Comparison of ENCODE assay signal across 9 cellular contexts in the genomic region with DNA sequence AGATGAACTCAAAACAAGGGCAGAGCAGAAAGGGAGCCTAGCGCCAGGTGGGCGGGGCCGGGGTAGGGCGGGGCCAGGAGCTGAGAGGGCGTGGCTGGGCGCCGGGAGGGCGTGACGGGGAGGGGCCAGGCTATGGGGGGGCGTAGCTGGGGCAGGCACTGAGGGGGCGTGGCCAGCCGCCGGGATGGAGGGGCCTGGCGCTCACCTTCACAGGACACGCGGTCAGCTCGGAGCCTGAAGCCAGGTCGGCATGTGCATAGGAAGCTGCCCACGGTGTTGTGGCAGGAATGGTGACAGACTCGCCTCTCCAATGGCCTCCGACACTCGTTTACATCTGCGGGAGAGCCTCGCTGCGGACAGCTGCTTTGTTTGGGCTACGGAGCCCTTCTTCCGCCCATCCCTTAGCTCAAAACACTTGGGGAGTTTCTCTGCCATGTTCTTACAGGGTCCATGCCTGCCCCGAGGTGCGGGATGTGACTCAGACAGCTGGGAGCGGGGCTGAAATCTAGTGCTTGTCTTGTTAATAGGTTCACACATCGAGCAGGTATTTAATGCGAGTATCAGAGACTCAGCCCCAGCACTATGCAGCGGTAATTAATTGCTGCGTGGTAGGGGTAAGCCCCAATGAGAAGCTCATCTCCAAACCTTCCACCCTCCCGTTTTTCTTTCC. TPM values are rescaled to one million over a fixed set of nuclear protein-coding genes. Genes with fewer than 3 reads are reported as not detected.
DNase-seq lines count a peak whose midpoint lies in the region; ATAC-seq and TF ChIP-seq lines count a peak whose summit lies in the region.
"Had no signal": no experiment of that assay in that cellular context is flagged by ENCODE, and none has a peak within 500 bp of the region (broad histone marks: within the 10 kb centered on the region; RNA-seq: fewer than 3 reads in every experiment).

No MANE protein-coding gene starts in this region.

- TF ChIP-seq CTCF in WTC11 (IDR thresholded peaks at IDR 0.05): no peak
- no peak for TF ChIP-seq CTCF in cardiac muscle cell (IDR thresholded peaks at IDR 0.05; ENCODE audit: low read depth, low read length)
- TF ChIP-seq CTCF in vagina (IDR thresholded peaks at IDR 0.05): no peak

- H3K4me3 ChIP-seq in cardiac muscle cell: no peak overlapping the region
- H3K4me3 ChIP-seq in vagina: peak overlapping the region in 1 of 2 donors; percentile 17

- H3K4me3 Mint-ChIP-seq in WTC11: peak overlapping the region; percentile 33; the same call in 1 of the 2 replicates

- CTCF ChIA-PET in HEK293T (lab: Yijun Ruan, JAX) (interaction anchor here (0.6 to 1.7 kb wide), 3 partner anchors 54 to 151 kb away, joined by 3 read pairs; no protein-coding TSS in a partner anchor), WTC11 (lab: Charles Lee) (interaction anchor here (0.6 to 1.6 kb wide), 13 partner anchors 9 to 382 kb away, joined by 3 to 20 read pairs (median 4); a partner anchor contains a TSS)

- no peak for TF ChIP-seq POLR2A in vagina (IDR thresholded peaks at IDR 0.05)

- peaks cover 31% of the 10 kb centered on the region for H3K4me1 Mint-ChIP-seq in WTC11

- H3K27ac Mint-ChIP-seq in WTC11: no peak overlapping the region

- DNase-seq in HEK293T (ENCODE audit: extremely low spot score): peak; percentile 97
- DNase-seq in WTC11 (ENCODE audit: low spot score): peak; percentile 91
- DNase-seq in cardiac muscle cell (ENCODE audit: low read depth in 1 of 2, low spot score in 1 of 2): peak; percentile 58 to 79
- DNase-seq in stimulated activated CD4-positive, alpha-beta T cell treated with anti-CD3 and anti-CD28 coated beads, Interleukin-2, amount 100 ng/mL, for 24 hours: peak; percentile 29 to 59
- DNase-seq in NCI-H2081 treated with DMSO at 0.1 percent for 48 hours (lab: John Stamatoyannopoulos, UW): no peak
- DNase-seq in vagina (ENCODE audit: extremely low spot score in 2 of 2): no peak
- no peak for DNase-seq in DMS 273 treated with DMSO at 0.1 percent for 48 hours (lab: John Stamatoyannopoulos, UW)

- no peaks in the 10 kb centered on the region for H3K9me3 Mint-ChIP-seq in WTC11

- H3K4me1 ChIP-seq in cardiac muscle cell (ENCODE audit: low read depth): no peaks in the 10 kb centered on the region
- H3K4me1 ChIP-seq in vagina: peaks cover 7% of the 10 kb centered on the region

- intact Hi-C loops in vagina (cut with DNase I): no loop called here

- no peaks in the 10 kb centered on the region for H3K36me3 ChIP-seq in cardiac muscle cell
- H3K36me3 ChIP-seq in vagina: no peaks in the 10 kb centered on the region

- H3K27ac ChIP-seq in cardiac muscle cell: no peak overlapping the region
- H3K27ac ChIP-seq in vagina: no peak overlapping the region
- H3K27ac ChIP-seq: epithelial cell of prostate had no signal

- peak; percentile 96 for ATAC-seq in WTC11
- ATAC-seq in HG03469 (IDR thresholded peaks at IDR 0.05; ENCODE audit: unreplicated experiment): no peak

- H3K27me3 ChIP-seq in cardiac muscle cell (no peaks in the 10 kb centered on the region), vagina (no peaks in the 10 kb centered on the region)

- H3K36me3 Mint-ChIP-seq in WTC11: peaks cover 42% of the 10 kb centered on the region

- H3K27me3 Mint-ChIP-seq in WTC11 (ENCODE audit: low read depth): peaks cover 2% of the 10 kb centered on the region; the same call in 1 of the 2 replicates

- POLR2A ChIA-PET in HEK293T (lab: Yijun Ruan, JAX): interaction anchor here (0.8 to 1.5 kb wide), 3 partner anchors 11 to 80 kb away, joined by 3 to 5 read pairs (median 4); a partner anchor contains a TSS
- POLR2A ChIA-PET in WTC11 (lab: Charles Lee): interaction anchor here (0.9 to 1.3 kb wide), 4 partner anchors 13 to 148 kb away, joined by 3 to 7 read pairs (median 4); a partner anchor contains a TSS

- no peaks in the 10 kb centered on the region for H3K9me3 ChIP-seq in cardiac muscle cell (ENCODE audit: low read depth)
- H3K9me3 ChIP-seq in vagina: no peaks in the 10 kb centered on the region

TF ChIP-seq in HEK293T, 16 proteins besides CTCF, POLR2A, EP300 and RAD21:
- peak; percentile 97 for TF ChIP-seq SP1 (IDR thresholded peaks at IDR 0.05)
- no peak for TF ChIP-seq SUZ12 (IDR thresholded peaks at IDR 0.05)

TF ChIP-seq in WTC11, 78 proteins besides CTCF, POLR2A, EP300 and RAD21:
- TF ChIP-seq SP1 (CRISPR knock-in tag; conservative IDR thresholded peaks at IDR 0.05) (peak; percentile 80), NFATC4 (CRISPR knock-in tag; IDR thresholded peaks at IDR 0.05) (no peak), ZNF263 (CRISPR knock-in tag; IDR thresholded peaks at IDR 0.05; ENCODE audit: low read depth) (no peak), FOXK1 (CRISPR knock-in tag; IDR thresholded peaks at IDR 0.05) (no peak), ESRRA (CRISPR knock-in tag; IDR thresholded peaks at IDR 0.05; ENCODE audit: borderline replicate concordance) (0 out of 2 replicates have a peak, but pooled peaks have one; percentile 42), SMAD3 (CRISPR knock-in tag; IDR thresholded peaks at IDR 0.05; ENCODE audit: borderline replicate concordance) (0 out of 2 replicates have a peak, but pooled peaks have one; percentile 60)
- TF ChIP-seq, protein P1, sequence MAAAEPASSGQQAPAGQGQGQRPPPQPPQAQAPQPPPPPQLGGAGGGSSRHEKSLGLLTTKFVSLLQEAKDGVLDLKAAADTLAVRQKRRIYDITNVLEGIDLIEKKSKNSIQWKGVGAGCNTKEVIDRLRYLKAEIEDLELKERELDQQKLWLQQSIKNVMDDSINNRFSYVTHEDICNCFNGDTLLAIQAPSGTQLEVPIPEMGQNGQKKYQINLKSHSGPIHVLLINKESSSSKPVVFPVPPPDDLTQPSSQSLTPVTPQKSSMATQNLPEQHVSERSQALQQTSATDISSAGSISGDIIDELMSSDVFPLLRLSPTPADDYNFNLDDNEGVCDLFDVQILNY (CRISPR knock-in tag; IDR thresholded peaks at IDR 0.05): peak; percentile 45; the same call in 1 of the 2 replicates
- TF ChIP-seq, protein P2, sequence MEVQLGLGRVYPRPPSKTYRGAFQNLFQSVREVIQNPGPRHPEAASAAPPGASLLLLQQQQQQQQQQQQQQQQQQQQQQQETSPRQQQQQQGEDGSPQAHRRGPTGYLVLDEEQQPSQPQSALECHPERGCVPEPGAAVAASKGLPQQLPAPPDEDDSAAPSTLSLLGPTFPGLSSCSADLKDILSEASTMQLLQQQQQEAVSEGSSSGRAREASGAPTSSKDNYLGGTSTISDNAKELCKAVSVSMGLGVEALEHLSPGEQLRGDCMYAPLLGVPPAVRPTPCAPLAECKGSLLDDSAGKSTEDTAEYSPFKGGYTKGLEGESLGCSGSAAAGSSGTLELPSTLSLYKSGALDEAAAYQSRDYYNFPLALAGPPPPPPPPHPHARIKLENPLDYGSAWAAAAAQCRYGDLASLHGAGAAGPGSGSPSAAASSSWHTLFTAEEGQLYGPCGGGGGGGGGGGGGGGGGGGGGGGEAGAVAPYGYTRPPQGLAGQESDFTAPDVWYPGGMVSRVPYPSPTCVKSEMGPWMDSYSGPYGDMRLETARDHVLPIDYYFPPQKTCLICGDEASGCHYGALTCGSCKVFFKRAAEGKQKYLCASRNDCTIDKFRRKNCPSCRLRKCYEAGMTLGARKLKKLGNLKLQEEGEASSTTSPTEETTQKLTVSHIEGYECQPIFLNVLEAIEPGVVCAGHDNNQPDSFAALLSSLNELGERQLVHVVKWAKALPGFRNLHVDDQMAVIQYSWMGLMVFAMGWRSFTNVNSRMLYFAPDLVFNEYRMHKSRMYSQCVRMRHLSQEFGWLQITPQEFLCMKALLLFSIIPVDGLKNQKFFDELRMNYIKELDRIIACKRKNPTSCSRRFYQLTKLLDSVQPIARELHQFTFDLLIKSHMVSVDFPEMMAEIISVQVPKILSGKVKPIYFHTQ (CRISPR knock-in tag; IDR thresholded peaks at IDR 0.05): no peak
- TF ChIP-seq, protein P3, sequence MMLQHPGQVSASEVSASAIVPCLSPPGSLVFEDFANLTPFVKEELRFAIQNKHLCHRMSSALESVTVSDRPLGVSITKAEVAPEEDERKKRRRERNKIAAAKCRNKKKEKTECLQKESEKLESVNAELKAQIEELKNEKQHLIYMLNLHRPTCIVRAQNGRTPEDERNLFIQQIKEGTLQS (CRISPR knock-in tag; conservative IDR thresholded peaks at IDR 0.05): no peak
- TF ChIP-seq, protein P4, sequence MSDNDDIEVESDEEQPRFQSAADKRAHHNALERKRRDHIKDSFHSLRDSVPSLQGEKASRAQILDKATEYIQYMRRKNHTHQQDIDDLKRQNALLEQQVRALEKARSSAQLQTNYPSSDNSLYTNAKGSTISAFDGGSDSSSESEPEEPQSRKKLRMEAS (CRISPR knock-in tag; IDR thresholded peaks at IDR 0.05): peak; percentile 94
- TF ChIP-seq, protein P5, sequence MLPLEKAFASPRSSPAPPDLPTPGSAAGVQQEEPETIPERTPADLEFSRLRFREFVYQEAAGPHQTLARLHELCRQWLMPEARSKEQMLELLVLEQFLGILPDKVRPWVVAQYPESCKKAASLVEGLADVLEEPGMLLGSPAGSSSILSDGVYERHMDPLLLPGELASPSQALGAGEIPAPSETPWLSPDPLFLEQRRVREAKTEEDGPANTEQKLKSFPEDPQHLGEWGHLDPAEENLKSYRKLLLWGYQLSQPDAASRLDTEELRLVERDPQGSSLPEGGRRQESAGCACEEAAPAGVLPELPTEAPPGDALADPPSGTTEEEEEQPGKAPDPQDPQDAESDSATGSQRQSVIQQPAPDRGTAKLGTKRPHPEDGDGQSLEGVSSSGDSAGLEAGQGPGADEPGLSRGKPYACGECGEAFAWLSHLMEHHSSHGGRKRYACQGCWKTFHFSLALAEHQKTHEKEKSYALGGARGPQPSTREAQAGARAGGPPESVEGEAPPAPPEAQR (CRISPR knock-in tag; IDR thresholded peaks at IDR 0.05): no peak

RNA-seq across cellular contexts. Expression of a gene that starts 13.4 kb away (rescaled TPM):
- 13.8 to 21.9 TPM (median 17.4 TPM) in 3 replicates for total RNA-seq in WTC11 (2021)
- total RNA-seq in cardiac muscle cell: 1.8 and 2.3 TPM in 2 replicates
- polyA plus RNA-seq in cardiac muscle cell: 3.1 and 3.5 TPM in 2 replicates
- total RNA-seq in vagina: 3.4 TPM

RNA-seq across cellular contexts. Expression of a gene that starts 40.7 kb away (rescaled TPM):
- total RNA-seq in WTC11 (2021) (0.16 to 0.35 TPM (median 0.30 TPM) in 3 replicates), cardiac muscle cell (0.89 and 3.2 TPM in 2 replicates), vagina (not detected)
- 0.85 and 4.8 TPM in 2 replicates for polyA plus RNA-seq in cardiac muscle cell

RNA-seq across cellular contexts. Expression of a gene that starts 51.2 kb away (rescaled TPM):
- total RNA-seq in WTC11 (2021) (270 to 316 TPM (median 295 TPM) in 3 replicates), cardiac muscle cell (321 and 393 TPM in 2 replicates), vagina (132 TPM)
- 286 and 304 TPM in 2 replicates for polyA plus RNA-seq in cardiac muscle cell

RNA-seq across cellular contexts. Expression of a gene that starts 51.3 kb away (rescaled TPM):
- total RNA-seq in WTC11 (2021): 86.8 to 96.5 TPM (median 87.8 TPM) in 3 replicates
- 50.9 and 58.1 TPM in 2 replicates for total RNA-seq in cardiac muscle cell
- polyA plus RNA-seq in cardiac muscle cell: 84.3 and 87.4 TPM in 2 replicates
- total RNA-seq in vagina: 22.6 TPM

RNA-seq across cellular contexts. Expression of a gene that starts 59.6 kb away (rescaled TPM):
- total RNA-seq in WTC11 (2021) (0.32 to 1.3 TPM in 2 of 3 replicates, not detected in the other), cardiac muscle cell (0.88 and 1.2 TPM in 2 replicates), vagina (7.6 TPM)
- 0.48 TPM in 1 of 2 replicates, not detected in the other for polyA plus RNA-seq in cardiac muscle cell

Comparison
In these comparisons a context has a peak if more than half of its experiments do, and no peak if none do; other contexts are left out.
1. DNase-seq: peak in HEK293T (single experiment), WTC11 (single experiment), cardiac muscle cell (2 of 2) and stimulated activated CD4-positive, alpha-beta T cell treated with anti-CD3 and anti-CD28 coated beads, Interleukin-2, amount 100 ng/mL, for 24 hours (2 of 2); none in NCI-H2081 treated with DMSO at 0.1 percent for 48 hours (single experiment), vagina (0 of 2) and DMS 273 treated with DMSO at 0.1 percent for 48 hours (single experiment).